ENCODE assay signal across 30 cellular contexts in the genomic region with DNA sequence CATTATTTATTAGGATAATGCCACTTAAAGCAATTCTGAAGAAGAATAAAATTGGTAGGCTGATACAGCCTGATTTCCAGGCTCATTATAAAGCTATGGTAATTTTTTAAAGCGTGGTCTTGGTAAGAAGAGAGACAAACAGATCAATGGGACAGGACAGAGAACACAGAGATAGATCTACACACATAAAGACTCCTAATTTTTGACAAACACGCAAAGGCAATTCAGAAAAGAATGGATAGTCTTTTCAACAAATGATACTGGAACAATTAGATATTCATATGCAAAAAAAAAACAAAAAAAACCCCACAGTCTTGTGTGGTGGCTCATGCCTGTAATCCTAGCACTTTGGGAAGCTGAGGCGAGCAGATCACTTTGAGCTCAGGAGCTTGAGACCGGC. TPM values are rescaled to one million over a fixed set of nuclear protein-coding genes. Genes with fewer than 3 reads are reported as not detected.
"Had no signal": no experiment of that assay in that cellular context is flagged by ENCODE, and none has a peak within 500 bp of the region (broad histone marks: within the 10 kb centered on the region; RNA-seq: fewer than 3 reads in every experiment).

No MANE protein-coding gene starts in this region.

- H3K4me1 Mint-ChIP-seq: activated B cell treated with CpG ODN at 0.5 μM for 24 hours; activated T-helper 17 cell treated with anti-CD3 and anti-CD28 coated beads, Interleukin-2, amount 50 U/mL, for 72 hours; central memory CD8-positive, alpha-beta T cell had no signal

- H3K9me3 Mint-ChIP-seq: activated B cell treated with CpG ODN at 0.5 μM for 24 hours; activated CD8-positive, alpha-beta T cell treated with anti-CD3 and anti-CD28 coated beads for 36 hours; activated T-cell treated with anti-CD3 and anti-CD28 coated beads, Interleukin-2, amount 50 U/mL, for 4 hours; activated T-helper 17 cell treated with anti-CD3 and anti-CD28 coated beads, Interleukin-2, amount 50 U/mL, for 72 hours; central memory CD8-positive, alpha-beta T cell; dendritic cell treated with granulocyte-macrophage colony-stimulating factor and Interleukin-4, amounts not matched to agents 40 ng/mL and 50 ng/mL, for 4 days had no signal

- H3K4me3 ChIP-seq: coronary artery, dorsolateral prefrontal cortex had no signal

- ATAC-seq: activated CD4-positive, CD25-positive, alpha-beta regulatory T cell treated with anti-CD3 and anti-CD28 coated beads, Interleukin-2, amount 50 U/mL, for 24 hours; activated CD8-positive, alpha-beta T cell treated with anti-CD3 and anti-CD28 coated beads for 36 hours; activated T-cell treated with anti-CD3 and anti-CD28 coated beads, Interleukin-2, amount 50 U/mL, for 4 hours; activated T-helper 17 cell treated with anti-CD3 and anti-CD28 coated beads, Interleukin-2, amount 50 U/mL, for 72 hours; esophagus mucosa had no signal

- H3K36me3 Mint-ChIP-seq: activated naive CD8-positive, alpha-beta T cell had no signal

- H3K27me3 Mint-ChIP-seq: activated B cell treated with CpG ODN at 0.5 μM for 24 hours had no signal

- H3K27me3 ChIP-seq: brain microvascular endothelial cell, dorsolateral prefrontal cortex had no signal

- H3K27ac Mint-ChIP-seq: activated B cell treated with CpG ODN at 0.5 μM for 24 hours; activated CD8-positive, alpha-beta T cell treated with anti-CD3 and anti-CD28 coated beads for 36 hours; activated naive CD8-positive, alpha-beta T cell; activated T-helper 17 cell treated with anti-CD3 and anti-CD28 coated beads, Interleukin-2, amount 50 U/mL, for 72 hours; dendritic cell treated with granulocyte-macrophage colony-stimulating factor and Interleukin-4, amounts not matched to agents 40 ng/mL and 50 ng/mL, for 4 days; endodermal cell had no signal

- H3K4me3 Mint-ChIP-seq: activated B cell treated with CpG ODN at 0.5 μM for 24 hours; activated CD8-positive, alpha-beta T cell treated with anti-CD3 and anti-CD28 coated beads for 36 hours; activated naive CD8-positive, alpha-beta T cell; activated T-cell treated with anti-CD3 and anti-CD28 coated beads, Interleukin-2, amount 50 U/mL, for 4 hours; activated T-helper 17 cell treated with anti-CD3 and anti-CD28 coated beads, Interleukin-2, amount 50 U/mL, for 72 hours; central memory CD8-positive, alpha-beta T cell; dendritic cell treated with granulocyte-macrophage colony-stimulating factor and Interleukin-4, amounts not matched to agents 40 ng/mL and 50 ng/mL, for 4 days; endodermal cell had no signal

- H3K36me3 ChIP-seq: brain microvascular endothelial cell, WERI-Rb-1 had no signal

- H3K27ac ChIP-seq: brain microvascular endothelial cell, coronary artery, WERI-Rb-1 had no signal

- DNase-seq: activated B cell treated with CpG ODN at 0.5 μM for 24 hours; activated CD4-positive, alpha-beta T cell treated with anti-CD3 and anti-CD28 coated beads for 48 hours; activated CD4-positive, alpha-beta T cell treated with anti-CD3 and anti-CD28 coated beads, Interleukin-2, amount 50 U/mL, for 1 hour; activated CD4-positive, alpha-beta T cell treated with anti-CD3 and anti-CD28 coated beads, Interleukin-2, amount 50 U/mL, for 48 hours; activated CD8-positive, alpha-beta memory T cell treated with anti-CD3 and anti-CD28 coated beads for 24 hours; activated CD8-positive, alpha-beta T cell treated with anti-CD3 and anti-CD28 coated beads for 36 hours; activated effector memory CD4-positive, alpha-beta T cell treated with Interleukin-2 at 50 U/mL for 16 hours; activated gamma-delta T cell treated with Interleukin-2 at 50 U/mL for 16 hours; activated naive CD4-positive, alpha-beta T cell treated with anti-CD3 and anti-CD28 coated beads, Interleukin-2, amount 50 U/mL, for 16 hours; activated naive CD4-positive, alpha-beta T cell treated with Interleukin-2 at 50 U/mL for 16 hours; activated T-cell treated with anti-CD3 and anti-CD28 coated beads, Interleukin-2, amount 50 U/mL, for 4 hours; amniotic stem cell; anterior cingulate cortex; brain microvascular endothelial cell; dorsolateral prefrontal cortex; effector memory CD4-positive, alpha-beta T cell; endodermal cell; foreskin fibroblast; head of caudate nucleus; T-helper 2 cell; WERI-Rb-1 had no signal

RNA-seq across cellular contexts. Expression of gene MEG3, which starts 25.9 kb away (rescaled TPM):
- total RNA-seq: activated B cell treated with CpG ODN at 0.5 μM for 24 hours; activated CD8-positive, alpha-beta T cell treated with anti-CD3 and anti-CD28 coated beads for 36 hours; activated T-helper 17 cell treated with anti-CD3 and anti-CD28 coated beads, Interleukin-2, amount 50 U/mL, for 72 hours; astrocyte; T-helper 1 cell treated with Interleukin-12 subunit alpha and Interleukin-12 subunit beta and Interleukin-4 antibody, amounts not matched to agents 30 ng/mL and 1 ng/mL, for 36 hours had no signal
